Comparison of ENCODE assay signal across 8 cellular contexts in genomic region chr15:66603301-66604179, GRCh38. TPM values are rescaled to one million over a fixed set of nuclear protein-coding genes. Genes with fewer than 3 reads are reported as not detected.
A peak's percentile ranks its signal among the peaks of the same experiment; 100 is the strongest.
DNase-seq lines count a peak whose midpoint lies in the region; ATAC-seq and TF ChIP-seq lines count a peak whose summit lies in the region.

No MANE protein-coding gene starts in this region.

- H3K27ac ChIP-seq in ascending aorta: no peak overlapping the region

- no peaks in the 10 kb centered on the region for H3K9me3 Mint-ChIP-seq in T-helper 2 cell treated with Interferon-gamma antibody and Interleukin-4, amounts not matched to agents 5 μg/mL and 100 μg/mL, for 36 hours

- intact Hi-C loops in ascending aorta (cut with DNase I): loop anchor here (1.0 to 2.0 kb wide), 3 partner anchors 93 to 249 kb away; no protein-coding TSS in a partner anchor

- peak; percentile 82 for TF ChIP-seq CTCF in LNCAP (IDR thresholded peaks at IDR 0.05)
- TF ChIP-seq CTCF in ascending aorta (IDR thresholded peaks at IDR 0.05): peak; percentile 78 to 90 (median 80)

- H3K4me3 ChIP-seq in ascending aorta: no peak overlapping the region

- H3K27me3 ChIP-seq in ascending aorta: no peaks in the 10 kb centered on the region

- peaks cover 9% of the 10 kb centered on the region for H3K27me3 Mint-ChIP-seq in T-helper 2 cell treated with Interferon-gamma antibody and Interleukin-4, amounts not matched to agents 5 μg/mL and 100 μg/mL, for 36 hours (ENCODE audit: low read depth)

- no peaks in the 10 kb centered on the region for H3K9me3 ChIP-seq in ascending aorta

- no peaks in the 10 kb centered on the region for H3K36me3 ChIP-seq in ascending aorta

- no peaks in the 10 kb centered on the region for H3K36me3 Mint-ChIP-seq in T-helper 2 cell treated with Interferon-gamma antibody and Interleukin-4, amounts not matched to agents 5 μg/mL and 100 μg/mL, for 36 hours (ENCODE audit: low read depth)

- no peak overlapping the region for H3K4me3 Mint-ChIP-seq in T-helper 2 cell treated with Interferon-gamma antibody and Interleukin-4, amounts not matched to agents 5 μg/mL and 100 μg/mL, for 36 hours

- no peak overlapping the region for H3K27ac Mint-ChIP-seq in T-helper 2 cell treated with Interferon-gamma antibody and Interleukin-4, amounts not matched to agents 5 μg/mL and 100 μg/mL, for 36 hours

- H3K4me1 Mint-ChIP-seq in T-helper 2 cell treated with Interferon-gamma antibody and Interleukin-4, amounts not matched to agents 5 μg/mL and 100 μg/mL, for 36 hours (ENCODE audit: low read depth): peaks cover 1% of the 10 kb centered on the region

- H3K4me1 ChIP-seq in ascending aorta: peaks cover 0 to 3% of the 10 kb centered on the region in 2 donors

- ATAC-seq in GM21390 (IDR thresholded peaks at IDR 0.05; ENCODE audit: unreplicated experiment) (no peak), GM21825 (IDR thresholded peaks at IDR 0.05; ENCODE audit: unreplicated experiment) (no peak)

- DNase-seq in Daoy (ENCODE audit: low read depth): peak; percentile 63
- DNase-seq in T-helper 2 cell treated with Interferon-gamma antibody and Interleukin-4, amounts not matched to agents 5 μg/mL and 100 μg/mL, for 36 hours (ENCODE audit: low spot score): peak; percentile 44
- peak in 1 of 2 donors; percentile 75 for DNase-seq in ascending aorta (ENCODE audit: low spot score in 2 of 2)
- DNase-seq in hypothalamus (lab: John Stamatoyannopoulos, UW): peak in 31 of 51 donors; percentile 1 to 55 (median 24)
- peak; percentile 24 to 62 (median 42) for DNase-seq in stimulated activated CD4-positive, alpha-beta T cell treated with anti-CD3 and anti-CD28 coated beads, Interleukin-1b, Interleukin-23, amount 100 ng/mL, for 24 hours (ENCODE audit: low read depth in 4 of 4, low spot score in 1 of 4)

RNA-seq across cellular contexts. Expression of gene LCTL, which starts 37.7 kb away (rescaled TPM):
- total RNA-seq in Daoy (2014; rRNA removed; shearing (Covaris generic)): 0.57 TPM in 1 of 2 replicates, not detected in the other
- total RNA-seq in ascending aorta: not detected
